ENCODE assay signal across 14 cellular contexts in genomic region chr14:33897878-33898535, GRCh38. TPM values are rescaled to one million over a fixed set of nuclear protein-coding genes. Genes with fewer than 3 reads are reported as not detected.
A peak's percentile ranks its signal among the peaks of the same experiment; 100 is the strongest.
DNase-seq lines count a peak whose midpoint lies in the region; ATAC-seq and TF ChIP-seq lines count a peak whose summit lies in the region.
"Had no signal": no experiment of that assay in that cellular context is flagged by ENCODE, and none has a peak within 500 bp of the region (broad histone marks: within the 10 kb centered on the region; RNA-seq: fewer than 3 reads in every experiment).

No MANE protein-coding gene starts in this region.

- intact Hi-C loops in breast epithelium (cut with DNase I; ENCODE audit: low total_unique reads), result no loop called here

- in situ Hi-C loops in T47D (cut with HindIII; ENCODE audit: low pct_unique_long_range_greater_than_20kb, low sequenced_read_pairs), result no loop called here

- ATAC-seq in HG03175 (IDR thresholded peaks at IDR 0.05; ENCODE audit: unreplicated experiment) (no peak), GM18520 (IDR thresholded peaks at IDR 0.05; ENCODE audit: unreplicated experiment) (no peak)
- ATAC-seq: A549 had no signal

- DNase-seq in T47D (ENCODE audit: low read depth in 1 of 2, low spot score in 1 of 2) (peak; percentile 30 to 75), breast epithelium (ENCODE audit: low spot score in 2 of 2) (no peak), NCI-H2029 treated with DMSO at 0.1 percent for 48 hours (lab: John Stamatoyannopoulos, UW) (peak; percentile 90), caudate nucleus (lab: John Stamatoyannopoulos, UW) (peak in 2 of 61 donors; percentile 6 to 26), pons (ENCODE audit: low spot score) (peak; percentile 2), germinal center (ENCODE audit: low spot score) (no peak)
- DNase-seq: Caco-2, DMS53, H9, NCI-H526 treated with DMSO at 0.1 percent for 48 hours had no signal

- no peaks in the 10 kb centered on the region for H3K9me3 ChIP-seq in breast epithelium

- H3K36me3 ChIP-seq in breast epithelium, result no peaks in the 10 kb centered on the region

- no peak for TF ChIP-seq POLR2A in breast epithelium (IDR thresholded peaks at IDR 0.05)

- no peak overlapping the region for H3K27ac ChIP-seq in breast epithelium
- H3K27ac ChIP-seq in caudate nucleus (ENCODE audit: low read depth, low read length), result peak overlapping the region; percentile 9
- H3K27ac ChIP-seq: A549, C4-2B had no signal

- H3K4me1 ChIP-seq in breast epithelium, result no peaks in the 10 kb centered on the region
- H3K4me1 ChIP-seq: A549 had no signal

- no peak for TF ChIP-seq CTCF in breast epithelium (IDR thresholded peaks at IDR 0.05)

- no peak overlapping the region for H3K4me3 ChIP-seq in breast epithelium
- H3K4me3 ChIP-seq: A549 had no signal

- H3K27me3 ChIP-seq in breast epithelium, result no peaks in the 10 kb centered on the region

RNA-seq across cellular contexts. Expression of gene EGLN3, which starts 52.9 kb away (rescaled TPM):
- total RNA-seq in breast epithelium, result 10 to 100 TPM in 2 of 3 donors, 1 to 10 TPM in 1; 3.2 to 16.4 (median 13.9) TPM

Comparison
In these comparisons a context has a peak if more than half of its experiments do, and no peak if none do; other contexts are left out.
1. DNase-seq: peak in T47D (2 of 2), NCI-H2029 treated with DMSO at 0.1 percent for 48 hours (single experiment) and pons (single experiment); none in breast epithelium (0 of 2) and germinal center (single experiment).